ENCODE assay signal across 10 cellular contexts in the genomic region with DNA sequence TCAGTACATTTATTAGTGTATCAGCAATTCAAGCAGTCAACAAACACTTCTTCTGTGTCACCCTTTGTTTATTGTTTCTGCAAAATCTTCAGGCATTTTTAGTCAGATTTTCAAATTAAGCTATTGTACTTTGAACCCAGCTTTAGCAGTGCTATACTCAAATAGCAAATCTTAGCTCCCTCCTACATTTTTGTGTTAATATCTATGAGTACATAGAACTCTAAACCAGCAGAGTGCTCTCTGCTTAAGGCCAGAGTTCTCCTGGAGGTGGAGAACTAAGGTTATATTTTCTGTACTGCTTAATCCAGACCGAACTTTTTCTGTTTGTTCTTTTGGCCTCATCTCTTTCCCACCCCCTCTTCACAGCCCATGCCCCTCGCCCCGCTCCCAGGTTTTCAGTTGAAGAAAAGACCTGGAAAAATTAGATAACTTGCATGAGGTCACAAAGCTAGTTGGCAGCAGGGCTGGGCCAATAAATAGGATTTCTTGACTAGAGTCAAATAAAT. TPM values are rescaled to one million over a fixed set of nuclear protein-coding genes. Genes with fewer than 3 reads are reported as not detected.
"Had no signal": no experiment of that assay in that cellular context is flagged by ENCODE, and none has a peak within 500 bp of the region (broad histone marks: within the 10 kb centered on the region; RNA-seq: fewer than 3 reads in every experiment).

No MANE protein-coding gene starts in this region.

- H3K9ac ChIP-seq: GM23248 had no signal

- H3K36me3 ChIP-seq: HAP-1 had no signal

- ATAC-seq: HCT116, K562 had no signal

- H2AFZ ChIP-seq: GM23248 had no signal

- H3K9me3 ChIP-seq: HAP-1 had no signal

- FAIRE-seq: K562 had no signal

- H3K4me1 ChIP-seq: HAP-1 had no signal

- H3K27ac ChIP-seq: GM23248, HL-60 had no signal

- H3K4me3 ChIP-seq: GM23248, HAP-1, K562 had no signal

- DNase-seq: GM23248, GOT3, H7, HFFc6, IMR-90, KG1 had no signal

RNA-seq across cellular contexts. Expression of gene SCN1A, which starts 29.2 kb away (rescaled TPM):
- total RNA-seq: GM23248, HFFc6, K562 had no signal
- polyA plus RNA-seq: IMR-90, K562 had no signal
